ENCODE assay signal across 23 cellular contexts in genomic region chr7:131151034-131151433, GRCh38.
"Had no signal": no experiment of that assay in that cellular context is flagged by ENCODE, and none has a peak within 500 bp of the region (broad histone marks: within the 10 kb centered on the region; RNA-seq: fewer than 3 reads in every experiment).

No MANE protein-coding gene starts in this region.

- H3K36me3 ChIP-seq: breast epithelium, upper lobe of right lung had no signal

- H3K4me3 ChIP-seq: breast epithelium, smooth muscle cell, upper lobe of right lung had no signal

- H3K9me3 ChIP-seq: breast epithelium, upper lobe of right lung had no signal

- H3K4me2 ChIP-seq: smooth muscle cell had no signal

- ATAC-seq: activated CD4-positive, alpha-beta T cell treated with anti-CD3 and anti-CD28 coated beads for 36 hours; activated T-helper 17 cell treated with anti-CD3 and anti-CD28 coated beads, Interleukin-2, amount 50 U/mL, for 72 hours; effector memory CD8-positive, alpha-beta T cell; esophagus mucosa; left ventricle myocardium superior; natural killer cell treated with Interleukin-12 subunit alpha and Interleukin-12 subunit beta and Interleukin-15 and Interleukin-18, amount 100 ng/mL, for 72 hours; sciatic nerve; stimulated activated naive B cell treated with anti-CD40 and anti-IgM and Interleukin-4, amounts not matched to agents 10 μg/mL and 1 μg/mL and 100 μg/mL, for 72 hours; upper lobe of right lung; WTC11 had no signal

- H3K27ac ChIP-seq: breast epithelium, upper lobe of right lung had no signal

- H3K27me3 ChIP-seq: breast epithelium, upper lobe of right lung had no signal

- H3K4me1 ChIP-seq: breast epithelium, upper lobe of right lung had no signal

- DNase-seq: activated CD4-positive, alpha-beta T cell treated with anti-CD3 and anti-CD28 coated beads for 36 hours; activated CD4-positive, alpha-beta T cell treated with anti-CD3 and anti-CD28 coated beads, Interleukin-2, amount 50 U/mL, for 4 hours; activated CD8-positive, alpha-beta memory T cell treated with anti-CD3 and anti-CD28 coated beads for 24 hours; activated CD8-positive, alpha-beta memory T cell treated with anti-CD3 and anti-CD28 coated beads, Interleukin-2, amount 50 U/mL, for 4 hours; activated naive CD4-positive, alpha-beta T cell; activated T-cell treated with anti-CD3 and anti-CD28 coated beads, Interleukin-2, amount 50 U/mL, for 24 hours; amniotic stem cell; effector memory CD8-positive, alpha-beta T cell; left ventricle myocardium superior; mammary epithelial cell; midbrain; stimulated activated CD4-positive, alpha-beta T cell treated with anti-CD3 and anti-CD28 coated beads, Interleukin-15, amount 100 ng/mL, for 24 hours; stimulated activated CD8-positive, alpha-beta memory T cell treated with anti-CD3 and anti-CD28 coated beads, Interleukin-4, amount 100 ng/mL, for 48 hours; stimulated activated naive B cell treated with anti-CD40 and anti-IgM and Interleukin-4, amounts not matched to agents 10 μg/mL and 1 μg/mL and 100 μg/mL, for 72 hours; T-helper 9 cell; upper lobe of right lung had no signal
